ENCODE assay signal across 27 cellular contexts in the genomic region with DNA sequence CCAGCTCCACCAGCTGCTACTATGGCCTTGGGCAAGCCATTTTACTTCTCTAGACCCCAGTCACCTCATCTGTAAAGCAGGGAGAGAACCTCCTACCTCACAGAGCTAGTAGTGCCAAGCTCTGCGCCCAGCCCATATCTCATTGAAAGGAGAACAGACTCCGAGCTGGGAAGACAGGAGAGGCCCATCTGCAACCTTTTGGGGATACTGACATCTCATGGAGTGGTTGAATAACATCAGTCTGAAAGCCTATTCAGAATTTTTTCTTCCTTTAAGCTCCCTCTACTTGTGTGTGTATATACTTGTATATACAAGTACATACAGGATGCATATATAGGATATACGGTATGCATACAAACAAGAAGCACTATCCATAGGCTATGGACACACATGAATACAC.
"Had no signal": no experiment of that assay in that cellular context is flagged by ENCODE, and none has a peak within 500 bp of the region (broad histone marks: within the 10 kb centered on the region; RNA-seq: fewer than 3 reads in every experiment).

No MANE protein-coding gene starts in this region.

- H3K4me3 Mint-ChIP-seq: activated CD8-positive, alpha-beta T cell treated with anti-CD3 and anti-CD28 coated beads for 36 hours; activated naive CD8-positive, alpha-beta T cell treated with anti-CD3 and anti-CD28 coated beads, Interleukin-2, amount 10 ng/mL, durations not matched to agents 7 days and 5 days; T-cell had no signal

- H3K36me3 Mint-ChIP-seq: activated naive CD8-positive, alpha-beta T cell treated with anti-CD3 and anti-CD28 coated beads, Interleukin-2, amount 10 ng/mL, durations not matched to agents 7 days and 5 days; T-cell had no signal

- H3K27me3 ChIP-seq: colonic mucosa had no signal

- H3K9me3 Mint-ChIP-seq: activated CD8-positive, alpha-beta T cell treated with anti-CD3 and anti-CD28 coated beads for 36 hours; activated naive CD8-positive, alpha-beta T cell treated with anti-CD3 and anti-CD28 coated beads, Interleukin-2, amount 10 ng/mL, durations not matched to agents 7 days and 5 days; T-cell had no signal

- H3K36me3 ChIP-seq: adrenal gland, breast epithelium, colonic mucosa had no signal

- ATAC-seq: activated CD8-positive, alpha-beta T cell treated with anti-CD3 and anti-CD28 coated beads for 36 hours; Panc1; Right ventricle myocardium inferior; T-cell had no signal

- H3K27ac ChIP-seq: adrenal gland, breast epithelium, colonic mucosa, SK-N-MC, VCaP had no signal

- DNase-seq: activated CD4-positive, CD25-positive, alpha-beta regulatory T cell; activated CD8-positive, alpha-beta memory T cell treated with anti-CD3 and anti-CD28 coated beads, Interleukin-2, amount 50 U/mL, for 4 hours; activated CD8-positive, alpha-beta T cell treated with anti-CD3 and anti-CD28 coated beads for 36 hours; activated naive CD4-positive, alpha-beta T cell treated with anti-CD3 and anti-CD28 coated beads, Interleukin-2, amount 50 U/mL, for 16 hours; activated naive CD8-positive, alpha-beta T cell treated with anti-CD3 and anti-CD28 coated beads, Interleukin-2, amount 10 ng/mL, durations not matched to agents 7 days and 5 days; adrenal gland; aorta; colonic mucosa; NCI-H1048; NCI-H146; NCI-H187 treated with DMSO at 0.1 percent for 48 hours; NCI-H2081 treated with DMSO at 0.1 percent for 48 hours; NCI-H2171; NCI-H2227 treated with DMSO at 0.1 percent for 48 hours; NCI-H446 treated with DMSO at 0.1 percent for 48 hours; NCI-H524 treated with DMSO at 0.1 percent for 48 hours; NCI-H748 treated with DMSO at 0.1 percent for 48 hours; OCI-M1; RPMI8226; T-cell; T-helper 2 cell; T1000 had no signal

- H3K9me3 ChIP-seq: adrenal gland, breast epithelium, colonic mucosa had no signal

- H3K4me1 Mint-ChIP-seq: activated naive CD8-positive, alpha-beta T cell treated with anti-CD3 and anti-CD28 coated beads, Interleukin-2, amount 10 ng/mL, durations not matched to agents 7 days and 5 days; T-cell had no signal

- H3K4me1 ChIP-seq: adrenal gland, breast epithelium, colonic mucosa had no signal

- H3K27ac Mint-ChIP-seq: activated CD8-positive, alpha-beta T cell treated with anti-CD3 and anti-CD28 coated beads for 36 hours; activated naive CD8-positive, alpha-beta T cell treated with anti-CD3 and anti-CD28 coated beads, Interleukin-2, amount 10 ng/mL, durations not matched to agents 7 days and 5 days; T-cell had no signal

- H3K4me3 ChIP-seq: adrenal gland, breast epithelium, colonic mucosa, SK-N-MC had no signal
